28 cellular contexts compared by ENCODE assay signal in the genomic region with DNA sequence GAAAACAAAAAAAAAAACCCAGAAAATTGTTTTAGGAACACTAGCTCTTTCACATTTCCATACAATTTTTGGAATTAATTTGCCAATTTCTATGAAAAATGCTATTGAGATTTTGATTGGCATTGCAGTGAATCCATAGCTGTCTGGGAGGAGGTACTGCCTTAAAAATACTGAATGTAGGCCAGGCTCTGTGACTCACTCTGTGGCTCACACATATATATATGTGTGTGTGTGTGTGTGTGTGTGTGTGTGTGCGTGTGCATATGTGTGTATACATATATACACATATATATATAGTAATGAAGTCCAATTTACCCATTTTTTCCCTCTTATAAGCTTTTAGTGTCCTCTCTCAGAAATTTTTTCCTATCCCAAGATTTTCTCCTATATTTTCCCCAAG.
"Had no signal": no experiment of that assay in that cellular context is flagged by ENCODE, and none has a peak within 500 bp of the region (broad histone marks: within the 10 kb centered on the region; RNA-seq: fewer than 3 reads in every experiment).

No MANE protein-coding gene starts in this region.

- H3K27me3 ChIP-seq: Peyer's patch, SJCRH30 had no signal

- H3K9me3 ChIP-seq: Peyer's patch, SJCRH30, SK-N-SH had no signal

- DNase-seq: activated CD4-positive, alpha-beta memory T cell treated with anti-CD3 and anti-CD28 coated beads, Interleukin-2, amount 10 ng/mL, durations not matched to agents 7 days and 5 days; activated CD4-positive, alpha-beta T cell treated with anti-CD3 and anti-CD28 coated beads for 36 hours; activated CD4-positive, alpha-beta T cell treated with anti-CD3 and anti-CD28 coated beads, Interleukin-2, amount 50 U/mL, for 1 hour; activated CD4-positive, CD25-positive, alpha-beta regulatory T cell; activated CD8-positive, alpha-beta memory T cell treated with anti-CD3 and anti-CD28 coated beads, Interleukin-2, amount 50 U/mL, for 4 hours; activated gamma-delta T cell treated with Interleukin-2 at 50 U/mL for 16 hours; activated naive CD4-positive, alpha-beta T cell treated with anti-CD3 and anti-CD28 coated beads, Interleukin-2, amount 10 ng/mL, durations not matched to agents 7 days and 5 days; activated naive CD8-positive, alpha-beta T cell treated with anti-CD3 and anti-CD28 coated beads for 36 hours; activated T-cell treated with anti-CD3 and anti-CD28 coated beads, Interleukin-2, amount 50 U/mL, for 72 hours; anterior cingulate cortex; Karpas-422; MM.1S; NCI-H1092; NCI-H1417 treated with DMSO at 0.1 percent for 48 hours; NCI-H1694 treated with DMSO at 0.1 percent for 48 hours; NCI-H2029 treated with DMSO at 0.1 percent for 48 hours; NCI-H345; NCI-H510A; NCI-H526 treated with DMSO at 0.1 percent for 48 hours; NCI-H82; OCI-M1; Peyer's patch; Right ventricle myocardium superior; SJCRH30; SK-N-SH; T-helper 1 cell had no signal

- ATAC-seq: activated CD4-positive, alpha-beta T cell treated with anti-CD3 and anti-CD28 coated beads for 36 hours; activated T-cell treated with anti-CD3 and anti-CD28 coated beads, Interleukin-2, amount 50 U/mL, for 72 hours had no signal

- H3K36me3 ChIP-seq: Peyer's patch, SJCRH30 had no signal

- H3K27ac ChIP-seq: Peyer's patch, RWPE1, SJCRH30, VCaP had no signal

- H3K4me3 ChIP-seq: Peyer's patch, SJCRH30 had no signal

- H3K4me1 ChIP-seq: Peyer's patch, SJCRH30 had no signal
